In genomic region chr4:77561720-77562119, GRCh38 we compare ENCODE assay signal across 2 cellular contexts. TPM values are rescaled to one million over a fixed set of nuclear protein-coding genes. Genes with fewer than 3 reads are reported as not detected.
"Had no signal": no experiment of that assay in that cellular context is flagged by ENCODE, and none has a peak within 500 bp of the region (broad histone marks: within the 10 kb centered on the region; RNA-seq: fewer than 3 reads in every experiment).

No MANE protein-coding gene starts in this region.

RNA-seq across cellular contexts. Expression of gene CXCL13, which starts 43.9 kb away (rescaled TPM):
- total RNA-seq: G401, GM12878 had no signal
